In genomic region chr4:119212964-119213606, GRCh38 we compare ENCODE assay signal across 8 cellular contexts. TPM values are rescaled to one million over a fixed set of nuclear protein-coding genes. Genes with fewer than 3 reads are reported as not detected.
DNase-seq lines count a peak whose midpoint lies in the region; ATAC-seq and TF ChIP-seq lines count a peak whose summit lies in the region.

No MANE protein-coding gene starts in this region.

- H3K4me1 ChIP-seq in neutrophil (ENCODE audit: control insufficient read depth in 1 of 2, insufficient read depth in 1 of 2, low read depth in 1 of 2, low read length in 1 of 2) = peaks cover 15 to 18% of the 10 kb centered on the region in 2 experiments

- no peak for TF ChIP-seq CTCF in neutrophil (IDR thresholded peaks at IDR 0.05)

- peaks cover 9% of the 10 kb centered on the region for H3K36me3 Mint-ChIP-seq in activated naive CD4-positive, alpha-beta T cell treated with anti-CD3 and anti-CD28 coated beads for 36 hours (ENCODE audit: low read depth)

- peak overlapping the region; percentile 90 for H3K4me3 Mint-ChIP-seq in activated naive CD4-positive, alpha-beta T cell treated with anti-CD3 and anti-CD28 coated beads for 36 hours

- no peaks in the 10 kb centered on the region for H3K9me3 Mint-ChIP-seq in activated naive CD4-positive, alpha-beta T cell treated with anti-CD3 and anti-CD28 coated beads for 36 hours

- H3K9me3 ChIP-seq in neutrophil = no peaks in the 10 kb centered on the region

- peak overlapping the region; percentile 92 for H3K27ac Mint-ChIP-seq in activated naive CD4-positive, alpha-beta T cell treated with anti-CD3 and anti-CD28 coated beads for 36 hours

- H3K36me3 ChIP-seq in neutrophil = no peaks in the 10 kb centered on the region

- H3K27me3 Mint-ChIP-seq in activated naive CD4-positive, alpha-beta T cell treated with anti-CD3 and anti-CD28 coated beads for 36 hours (ENCODE audit: low read depth) = no peaks in the 10 kb centered on the region

- H3K27ac ChIP-seq in neutrophil (peak overlapping the region; percentile 64), temporal lobe (ENCODE audit: low read depth, low read length) (peak overlapping the region; percentile 32)

- peak overlapping the region; percentile 66 to 74 for H3K4me3 ChIP-seq in neutrophil (ENCODE audit: low read depth in 1 of 2, low read length in 1 of 2)

- CTCF ChIA-PET in activated naive CD4-positive, alpha-beta T cell treated with anti-CD3 and anti-CD28 coated beads for 36 hours (lab: Charles Lee) = interaction anchor here (0.8 to 3.1 kb wide), 7 partner anchors 8 to 172 kb away, joined by 3 to 14 read pairs (median 4); a partner anchor contains a TSS

- peak; percentile 89 for DNase-seq in Daoy (ENCODE audit: low read depth)
- peak; percentile 91 for DNase-seq in KBM-7
- peak; percentile 27 for DNase-seq in SHP77 treated with DMSO at 0.1 percent for 48 hours (lab: John Stamatoyannopoulos, UW)
- peak; percentile 73 for DNase-seq in activated naive CD4-positive, alpha-beta T cell treated with anti-CD3 and anti-CD28 coated beads for 36 hours
- DNase-seq in germinal center (ENCODE audit: low spot score) = peak; percentile 62

- peaks cover 32% of the 10 kb centered on the region for H3K4me1 Mint-ChIP-seq in activated naive CD4-positive, alpha-beta T cell treated with anti-CD3 and anti-CD28 coated beads for 36 hours (ENCODE audit: low read depth)

- in situ Hi-C loops in KBM-7 (cut with MboI; ENCODE audit: low pct_unique_long_range_greater_than_20kb, low sequenced_read_pairs) = no loop called here

- peaks cover 37% of the 10 kb centered on the region for H3K27me3 ChIP-seq in neutrophil

- intact Hi-C loops in activated naive CD4-positive, alpha-beta T cell treated with anti-CD3 and anti-CD28 coated beads for 36 hours (cut with micrococcal nuclease) = loop anchor here (1.0 to 10.0 kb wide), 10 partner anchors 12 to 618 kb away; partner anchors contain the start of gene PDE5A

- peak; percentile 49 for ATAC-seq in GM21786 (IDR thresholded peaks at IDR 0.05; ENCODE audit: unreplicated experiment)

RNA-seq across cellular contexts. Expression of gene USP53, which starts 0.6 kb away (rescaled TPM):
- total RNA-seq in Daoy (2014; rRNA removed; shearing (Covaris generic)) = 4.4 and 4.9 TPM in 2 replicates
- total RNA-seq in activated naive CD4-positive, alpha-beta T cell treated with anti-CD3 and anti-CD28 coated beads for 36 hours = 1 to 10 TPM; 8.6 to 9.3 TPM
- total RNA-seq in temporal lobe = 10.1 TPM

Comparison
In these comparisons a context has a peak if more than half of its experiments do, and no peak if none do; other contexts are left out.
1. Peak in every context shown above with its lines: DNase-seq, ATAC-seq, H3K4me3 ChIP-seq and H3K27ac ChIP-seq.
2. DNase-seq: peak in every context shown above with its lines; median percentile 91 in KBM-7; 89 in Daoy; 73 in activated naive CD4-positive, alpha-beta T cell treated with anti-CD3 and anti-CD28 coated beads for 36 hours; 62 in germinal center; 27 in SHP77 treated with DMSO at 0.1 percent for 48 hours.